In the genomic region with DNA sequence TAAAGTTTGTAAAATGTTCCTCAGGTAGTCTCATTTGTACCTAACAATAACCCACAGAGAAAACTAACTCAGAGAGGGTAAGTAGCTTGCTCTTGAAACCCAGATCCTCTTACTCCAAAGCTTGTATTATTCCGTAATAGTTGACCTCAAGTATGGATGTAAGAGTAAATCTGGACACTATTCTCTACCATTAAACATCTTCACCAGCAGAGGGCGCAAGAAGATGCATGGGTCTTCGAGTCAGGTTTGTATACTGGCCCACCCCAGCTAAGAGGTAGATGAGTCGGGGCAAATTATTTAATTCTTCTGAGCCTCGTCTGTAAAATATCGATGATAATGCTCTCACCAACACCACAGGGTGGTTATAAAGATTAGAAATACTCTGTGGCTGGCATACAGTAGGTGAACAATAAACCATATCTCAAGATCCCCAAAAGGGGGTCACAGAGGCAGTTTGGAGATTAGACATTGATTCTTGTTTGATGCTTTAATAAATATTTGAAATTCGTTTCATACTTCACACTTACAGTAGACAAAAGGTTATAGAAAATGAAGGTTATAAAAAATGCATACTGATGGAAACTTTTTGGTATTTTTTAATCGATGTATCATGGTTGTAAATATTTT, we compare ENCODE assay signal across 8 cellular contexts. TPM values are rescaled to one million over a fixed set of nuclear protein-coding genes. Genes with fewer than 3 reads are reported as not detected.
DNase-seq lines count a peak whose midpoint lies in the region; ATAC-seq and TF ChIP-seq lines count a peak whose summit lies in the region.

No MANE protein-coding gene starts in this region.

- H3K27ac ChIP-seq in OCI-LY3 (ENCODE audit: low read length) = peak overlapping the region; percentile 57
- no peak overlapping the region for H3K27ac ChIP-seq in osteoblast (ENCODE audit: low read depth, low read length)

- peaks cover under 1% of the 10 kb centered on the region for H3K36me3 ChIP-seq in OCI-LY3 (replicated peaks; ENCODE audit: low read depth, low read length)
- H3K36me3 ChIP-seq in osteoblast (ENCODE audit: insufficient read depth, low read length) = no peaks in the 10 kb centered on the region

- H3K9ac ChIP-seq in OCI-LY3 (ENCODE audit: low read length) = peak overlapping the region; percentile 38

- H3K27me3 ChIP-seq in OCI-LY3 (ENCODE audit: low read depth, low read length) = no peaks in the 10 kb centered on the region
- H3K27me3 ChIP-seq in osteoblast (ENCODE audit: insufficient read depth, low read length) = no peaks in the 10 kb centered on the region

- H3K4me1 ChIP-seq in OCI-LY3 (ENCODE audit: low read length) (peaks cover 43% of the 10 kb centered on the region), osteoblast (ENCODE audit: insufficient read depth, low read length) (peaks cover 7% of the 10 kb centered on the region)

- peak; percentile 85 for TF ChIP-seq CTCF in OCI-LY3 (IDR thresholded peaks at IDR 0.05; ENCODE audit: low read depth, low read length)
- peak; percentile 79 for TF ChIP-seq CTCF in osteoblast (IDR thresholded peaks at IDR 0.05; ENCODE audit: extremely low read depth, low read depth, low read length)

- H2AFZ ChIP-seq in OCI-LY3 (ENCODE audit: low read depth, low read length) (peak overlapping the region; percentile 81), osteoblast (ENCODE audit: low read length) (no peak overlapping the region)

- ATAC-seq in HG02884 (IDR thresholded peaks at IDR 0.05; ENCODE audit: unreplicated experiment) (no peak), HG03095 (IDR thresholded peaks at IDR 0.05; ENCODE audit: unreplicated experiment) (no peak)

- peaks cover 14% of the 10 kb centered on the region for H3K79me2 ChIP-seq in OCI-LY3 (ENCODE audit: low read length)
- peaks cover 6% of the 10 kb centered on the region for H3K79me2 ChIP-seq in osteoblast (ENCODE audit: insufficient read depth, low read length)

- H4K20me1 ChIP-seq in OCI-LY3 (ENCODE audit: insufficient read depth, low read length) (no peaks in the 10 kb centered on the region), osteoblast (ENCODE audit: insufficient read depth, low read length) (peaks cover under 1% of the 10 kb centered on the region)

- peak overlapping the region; percentile 72 for H3K4me2 ChIP-seq in OCI-LY3 (ENCODE audit: low read length)
- no peak overlapping the region for H3K4me2 ChIP-seq in osteoblast (ENCODE audit: insufficient read depth, low read length)

- peak overlapping the region; percentile 33 for H3K4me3 ChIP-seq in OCI-LY3 (ENCODE audit: low read length)
- no peak overlapping the region for H3K4me3 ChIP-seq in osteoblast (ENCODE audit: insufficient read depth, low read length)

- H3K9me3 ChIP-seq in OCI-LY3 (ENCODE audit: insufficient read depth, low read length) (no peaks in the 10 kb centered on the region), osteoblast (ENCODE audit: low read depth, low read length) (no peaks in the 10 kb centered on the region)

- peak; percentile 75 for DNase-seq in D341Med (ENCODE audit: low spot score)
- DNase-seq in HS-27A (ENCODE audit: low read depth) = peak; percentile 48
- peak; percentile 72 for DNase-seq in activated CD8-positive, alpha-beta memory T cell treated with anti-CD3 and anti-CD28 coated beads, Interleukin-2, amount 50 U/mL, for 48 hours
- peak; percentile 74 for DNase-seq in fibroblast of the conjunctiva (ENCODE audit: low read depth)
- peak; percentile 94 for DNase-seq in osteoblast (ENCODE audit: insufficient read length, low spot score, missing footprints)

RNA-seq across cellular contexts. Expression of a gene that starts 3.5 kb away (rescaled TPM):
- total RNA-seq in osteoblast = 13.0 and 16.8 TPM in 2 replicates
